Comparison of ENCODE assay signal across 2 cellular contexts in the genomic region with DNA sequence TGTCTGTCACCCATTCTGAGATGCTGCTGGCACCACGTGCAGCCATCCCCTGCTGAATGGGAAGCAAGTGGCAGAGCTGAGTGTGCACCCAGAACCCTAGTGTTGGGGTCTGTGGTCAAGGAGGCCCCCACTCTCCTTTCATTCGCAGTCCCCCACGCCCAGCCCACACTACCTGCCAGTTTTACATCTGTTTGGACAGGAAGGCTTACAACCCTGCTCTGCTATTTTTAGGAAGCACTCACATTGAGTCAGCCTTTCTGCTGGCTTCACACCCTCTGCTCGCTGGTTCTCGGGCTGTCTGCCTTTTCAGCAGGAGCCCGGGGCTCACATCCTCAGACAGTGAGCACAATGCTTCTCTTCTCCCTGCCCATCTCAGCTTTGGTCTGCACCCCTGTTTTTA.
A peak's percentile ranks its signal among the peaks of the same experiment; 100 is the strongest.
TF ChIP-seq lines count a peak whose summit lies in the region.

No MANE protein-coding gene starts in this region.

TF ChIP-seq in A549, 52 proteins besides CTCF, POLR2A, EP300 and RAD21:
- TF ChIP-seq SMC3 (IDR thresholded peaks at IDR 0.05) (no peak), KDM5A (IDR thresholded peaks at IDR 0.05) (no peak), EHMT2 (IDR thresholded peaks at IDR 0.05; ENCODE audit: low read depth) (no peak), HOXA7 (CRISPR knock-in tag; IDR thresholded peaks at IDR 0.05) (no peak), KDM1A (IDR thresholded peaks at IDR 0.05; ENCODE audit: low read depth) (no peak), TFCP2L1 (CRISPR knock-in tag; IDR thresholded peaks at IDR 0.05) (no peak), BHLHE40 (IDR thresholded peaks at IDR 0.05; ENCODE audit: low read depth, low read length) (no peak), HOXB13 (CRISPR knock-in tag; IDR thresholded peaks at IDR 0.05; ENCODE audit: low read depth) (no peak), FOSB (CRISPR knock-in tag; IDR thresholded peaks at IDR 0.05) (no peak), ZNF302 (CRISPR knock-in tag; IDR thresholded peaks at IDR 0.05) (no peak), NR3C1 (IDR thresholded peaks at IDR 0.05) (no peak), RARB (CRISPR knock-in tag; IDR thresholded peaks at IDR 0.05) (no peak)
- TF ChIP-seq, protein P1, sequence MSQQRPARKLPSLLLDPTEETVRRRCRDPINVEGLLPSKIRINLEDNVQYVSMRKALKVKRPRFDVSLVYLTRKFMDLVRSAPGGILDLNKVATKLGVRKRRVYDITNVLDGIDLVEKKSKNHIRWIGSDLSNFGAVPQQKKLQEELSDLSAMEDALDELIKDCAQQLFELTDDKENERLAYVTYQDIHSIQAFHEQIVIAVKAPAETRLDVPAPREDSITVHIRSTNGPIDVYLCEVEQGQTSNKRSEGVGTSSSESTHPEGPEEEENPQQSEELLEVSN (IDR thresholded peaks at IDR 0.05; ENCODE audit: borderline replicate concordance, low read depth): no peak
- TF ChIP-seq, protein P2, sequence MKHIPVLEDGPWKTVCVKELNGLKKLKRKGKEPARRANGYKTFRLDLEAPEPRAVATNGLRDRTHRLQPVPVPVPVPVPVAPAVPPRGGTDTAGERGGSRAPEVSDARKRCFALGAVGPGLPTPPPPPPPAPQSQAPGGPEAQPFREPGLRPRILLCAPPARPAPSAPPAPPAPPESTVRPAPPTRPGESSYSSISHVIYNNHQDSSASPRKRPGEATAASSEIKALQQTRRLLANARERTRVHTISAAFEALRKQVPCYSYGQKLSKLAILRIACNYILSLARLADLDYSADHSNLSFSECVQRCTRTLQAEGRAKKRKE (CRISPR knock-in tag; IDR thresholded peaks at IDR 0.05; ENCODE audit: low read depth): no peak
- TF ChIP-seq, protein P3, sequence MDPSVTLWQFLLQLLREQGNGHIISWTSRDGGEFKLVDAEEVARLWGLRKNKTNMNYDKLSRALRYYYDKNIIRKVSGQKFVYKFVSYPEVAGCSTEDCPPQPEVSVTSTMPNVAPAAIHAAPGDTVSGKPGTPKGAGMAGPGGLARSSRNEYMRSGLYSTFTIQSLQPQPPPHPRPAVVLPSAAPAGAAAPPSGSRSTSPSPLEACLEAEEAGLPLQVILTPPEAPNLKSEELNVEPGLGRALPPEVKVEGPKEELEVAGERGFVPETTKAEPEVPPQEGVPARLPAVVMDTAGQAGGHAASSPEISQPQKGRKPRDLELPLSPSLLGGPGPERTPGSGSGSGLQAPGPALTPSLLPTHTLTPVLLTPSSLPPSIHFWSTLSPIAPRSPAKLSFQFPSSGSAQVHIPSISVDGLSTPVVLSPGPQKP (IDR thresholded peaks at IDR 0.05; ENCODE audit: low read depth, low read length): no peak
- TF ChIP-seq, protein P4, sequence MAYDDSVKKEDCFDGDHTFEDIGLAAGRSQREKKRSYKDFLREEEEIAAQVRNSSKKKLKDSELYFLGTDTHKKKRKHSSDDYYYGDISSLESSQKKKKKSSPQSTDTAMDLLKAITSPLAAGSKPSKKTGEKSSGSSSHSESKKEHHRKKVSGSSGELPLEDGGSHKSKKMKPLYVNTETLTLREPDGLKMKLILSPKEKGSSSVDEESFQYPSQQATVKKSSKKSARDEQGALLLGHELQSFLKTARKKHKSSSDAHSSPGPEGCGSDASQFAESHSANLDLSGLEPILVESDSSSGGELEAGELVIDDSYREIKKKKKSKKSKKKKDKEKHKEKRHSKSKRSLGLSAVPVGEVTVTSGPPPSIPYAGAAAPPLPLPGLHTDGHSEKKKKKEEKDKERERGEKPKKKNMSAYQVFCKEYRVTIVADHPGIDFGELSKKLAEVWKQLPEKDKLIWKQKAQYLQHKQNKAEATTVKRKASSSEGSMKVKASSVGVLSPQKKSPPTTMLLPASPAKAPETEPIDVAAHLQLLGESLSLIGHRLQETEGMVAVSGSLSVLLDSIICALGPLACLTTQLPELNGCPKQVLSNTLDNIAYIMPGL (CRISPR knock-in tag; IDR thresholded peaks at IDR 0.05; ENCODE audit: borderline replicate concordance): no peak
- TF ChIP-seq, protein P5, sequence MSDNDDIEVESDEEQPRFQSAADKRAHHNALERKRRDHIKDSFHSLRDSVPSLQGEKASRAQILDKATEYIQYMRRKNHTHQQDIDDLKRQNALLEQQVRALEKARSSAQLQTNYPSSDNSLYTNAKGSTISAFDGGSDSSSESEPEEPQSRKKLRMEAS (IDR thresholded peaks at IDR 0.05): no peak

TF ChIP-seq in GM12878, 131 proteins besides CTCF, POLR2A, EP300 and RAD21:
- TF ChIP-seq EZH2 (IDR thresholded peaks at IDR 0.05; ENCODE audit: borderline replicate concordance, control insufficient read depth, low read depth, low read length): no peak
- peak; percentile 37; the same call in 1 of the 2 replicates for TF ChIP-seq CREM (IDR thresholded peaks at IDR 0.05; ENCODE audit: low read depth)
- no peak for TF ChIP-seq RCOR1 (conservative IDR thresholded peaks at IDR 0.05; ENCODE audit: low read depth, low read length)
- TF ChIP-seq, protein P6, sequence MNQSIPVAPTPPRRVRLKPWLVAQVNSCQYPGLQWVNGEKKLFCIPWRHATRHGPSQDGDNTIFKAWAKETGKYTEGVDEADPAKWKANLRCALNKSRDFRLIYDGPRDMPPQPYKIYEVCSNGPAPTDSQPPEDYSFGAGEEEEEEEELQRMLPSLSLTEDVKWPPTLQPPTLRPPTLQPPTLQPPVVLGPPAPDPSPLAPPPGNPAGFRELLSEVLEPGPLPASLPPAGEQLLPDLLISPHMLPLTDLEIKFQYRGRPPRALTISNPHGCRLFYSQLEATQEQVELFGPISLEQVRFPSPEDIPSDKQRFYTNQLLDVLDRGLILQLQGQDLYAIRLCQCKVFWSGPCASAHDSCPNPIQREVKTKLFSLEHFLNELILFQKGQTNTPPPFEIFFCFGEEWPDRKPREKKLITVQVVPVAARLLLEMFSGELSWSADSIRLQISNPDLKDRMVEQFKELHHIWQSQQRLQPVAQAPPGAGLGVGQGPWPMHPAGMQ (IDR thresholded peaks at IDR 0.05; ENCODE audit: borderline replicate concordance): no peak
- 0 out of 2 replicates have a peak, but pooled peaks have one; percentile 19 for TF ChIP-seq TCF3 (IDR thresholded peaks at IDR 0.05; ENCODE audit: borderline replicate concordance, insufficient read depth, low read depth, low read length)
- 0 out of 2 replicates have a peak, but pooled peaks have one; percentile 38 for TF ChIP-seq FOXM1 (IDR thresholded peaks at IDR 0.05; ENCODE audit: low read depth, low read length)
- TF ChIP-seq NFIC (IDR thresholded peaks at IDR 0.05; ENCODE audit: low read depth, low read length): 0 out of 2 replicates have a peak, but pooled peaks have one; percentile 28
- TF ChIP-seq BHLHE40 (IDR thresholded peaks at IDR 0.05; ENCODE audit: borderline replicate concordance in 1 of 2, low read depth in 2 of 2, low read length in 1 of 2): peak in 1 of 2 experiments; percentile 30; a peak in 1 of 4 replicates
- TF ChIP-seq, protein P7, sequence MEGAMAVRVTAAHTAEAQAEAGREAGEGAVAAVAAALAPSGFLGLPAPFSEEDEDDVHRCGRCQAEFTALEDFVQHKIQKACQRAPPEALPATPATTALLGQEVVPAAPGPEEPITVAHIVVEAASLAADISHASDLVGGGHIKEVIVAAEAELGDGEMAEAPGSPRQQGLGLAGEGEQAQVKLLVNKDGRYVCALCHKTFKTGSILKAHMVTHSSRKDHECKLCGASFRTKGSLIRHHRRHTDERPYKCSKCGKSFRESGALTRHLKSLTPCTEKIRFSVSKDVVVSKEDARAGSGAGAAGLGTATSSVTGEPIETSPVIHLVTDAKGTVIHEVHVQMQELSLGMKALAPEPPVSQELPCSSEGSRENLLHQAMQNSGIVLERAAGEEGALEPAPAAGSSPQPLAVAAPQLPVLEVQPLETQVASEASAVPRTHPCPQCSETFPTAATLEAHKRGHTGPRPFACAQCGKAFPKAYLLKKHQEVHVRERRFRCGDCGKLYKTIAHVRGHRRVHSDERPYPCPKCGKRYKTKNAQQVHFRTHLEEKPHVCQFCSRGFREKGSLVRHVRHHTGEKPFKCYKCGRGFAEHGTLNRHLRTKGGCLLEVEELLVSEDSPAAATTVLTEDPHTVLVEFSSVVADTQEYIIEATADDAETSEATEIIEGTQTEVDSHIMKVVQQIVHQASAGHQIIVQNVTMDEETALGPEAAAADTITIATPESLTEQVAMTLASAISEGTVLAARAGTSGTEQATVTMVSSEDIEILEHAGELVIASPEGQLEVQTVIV (IDR thresholded peaks at IDR 0.05; ENCODE audit: borderline replicate concordance, partially characterized antibody): no peak
- no peak for TF ChIP-seq RAD51 (IDR thresholded peaks at IDR 0.05)
- TF ChIP-seq SREBF1 (IDR thresholded peaks at IDR 0.05; ENCODE audit: low read length): no peak
- TF ChIP-seq, protein P8, sequence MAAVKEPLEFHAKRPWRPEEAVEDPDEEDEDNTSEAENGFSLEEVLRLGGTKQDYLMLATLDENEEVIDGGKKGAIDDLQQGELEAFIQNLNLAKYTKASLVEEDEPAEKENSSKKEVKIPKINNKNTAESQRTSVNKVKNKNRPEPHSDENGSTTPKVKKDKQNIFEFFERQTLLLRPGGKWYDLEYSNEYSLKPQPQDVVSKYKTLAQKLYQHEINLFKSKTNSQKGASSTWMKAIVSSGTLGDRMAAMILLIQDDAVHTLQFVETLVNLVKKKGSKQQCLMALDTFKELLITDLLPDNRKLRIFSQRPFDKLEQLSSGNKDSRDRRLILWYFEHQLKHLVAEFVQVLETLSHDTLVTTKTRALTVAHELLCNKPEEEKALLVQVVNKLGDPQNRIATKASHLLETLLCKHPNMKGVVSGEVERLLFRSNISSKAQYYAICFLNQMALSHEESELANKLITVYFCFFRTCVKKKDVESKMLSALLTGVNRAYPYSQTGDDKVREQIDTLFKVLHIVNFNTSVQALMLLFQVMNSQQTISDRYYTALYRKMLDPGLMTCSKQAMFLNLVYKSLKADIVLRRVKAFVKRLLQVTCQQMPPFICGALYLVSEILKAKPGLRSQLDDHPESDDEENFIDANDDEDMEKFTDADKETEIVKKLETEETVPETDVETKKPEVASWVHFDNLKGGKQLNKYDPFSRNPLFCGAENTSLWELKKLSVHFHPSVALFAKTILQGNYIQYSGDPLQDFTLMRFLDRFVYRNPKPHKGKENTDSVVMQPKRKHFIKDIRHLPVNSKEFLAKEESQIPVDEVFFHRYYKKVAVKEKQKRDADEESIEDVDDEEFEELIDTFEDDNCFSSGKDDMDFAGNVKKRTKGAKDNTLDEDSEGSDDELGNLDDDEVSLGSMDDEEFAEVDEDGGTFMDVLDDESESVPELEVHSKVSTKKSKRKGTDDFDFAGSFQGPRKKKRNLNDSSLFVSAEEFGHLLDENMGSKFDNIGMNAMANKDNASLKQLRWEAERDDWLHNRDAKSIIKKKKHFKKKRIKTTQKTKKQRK (IDR thresholded peaks at IDR 0.05; ENCODE audit: low read depth, low read length): no peak
- no peak for TF ChIP-seq NFXL1 (IDR thresholded peaks at IDR 0.05; ENCODE audit: borderline replicate concordance)
- no peak for TF ChIP-seq ZSCAN29 (IDR thresholded peaks at IDR 0.05)
- no peak for TF ChIP-seq WRNIP1 (IDR thresholded peaks at IDR 0.05; ENCODE audit: borderline replicate concordance, low read depth, low read length)
- TF ChIP-seq MEF2A (IDR thresholded peaks at IDR 0.05; ENCODE audit: insufficient read depth, low read depth, low read length): peak; percentile 79
- peak; percentile 82 for TF ChIP-seq RUNX3 (IDR thresholded peaks at IDR 0.05; ENCODE audit: low read length)
- TF ChIP-seq KAT2A (conservative IDR thresholded peaks at IDR 0.05; ENCODE audit: control insufficient read depth, low read depth, low read length): no peak
- TF ChIP-seq JUNB (IDR thresholded peaks at IDR 0.05): peak; percentile 42; the same call in 1 of the 2 replicates
- 0 out of 3 replicates have a peak, but pooled peaks have one; percentile 11 for TF ChIP-seq POU2F2 (IDR thresholded peaks at IDR 0.05; ENCODE audit: borderline replicate concordance, low read depth, low read length)
- 0 out of 2 replicates have a peak, but pooled peaks have one; percentile 42 for TF ChIP-seq MTA3 (IDR thresholded peaks at IDR 0.05; ENCODE audit: borderline replicate concordance, low read length)
- TF ChIP-seq, protein P9, sequence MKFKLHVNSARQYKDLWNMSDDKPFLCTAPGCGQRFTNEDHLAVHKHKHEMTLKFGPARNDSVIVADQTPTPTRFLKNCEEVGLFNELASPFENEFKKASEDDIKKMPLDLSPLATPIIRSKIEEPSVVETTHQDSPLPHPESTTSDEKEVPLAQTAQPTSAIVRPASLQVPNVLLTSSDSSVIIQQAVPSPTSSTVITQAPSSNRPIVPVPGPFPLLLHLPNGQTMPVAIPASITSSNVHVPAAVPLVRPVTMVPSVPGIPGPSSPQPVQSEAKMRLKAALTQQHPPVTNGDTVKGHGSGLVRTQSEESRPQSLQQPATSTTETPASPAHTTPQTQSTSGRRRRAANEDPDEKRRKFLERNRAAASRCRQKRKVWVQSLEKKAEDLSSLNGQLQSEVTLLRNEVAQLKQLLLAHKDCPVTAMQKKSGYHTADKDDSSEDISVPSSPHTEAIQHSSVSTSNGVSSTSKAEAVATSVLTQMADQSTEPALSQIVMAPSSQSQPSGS (IDR thresholded peaks at IDR 0.05; ENCODE audit: low read length): peak; percentile 44; the same call in 1 of the 2 replicates
